Comparison of ENCODE assay signal across 1 cellular context in genomic region chr1:203592728-203593127, GRCh38.
TF ChIP-seq lines count a peak whose summit lies in the region.

No MANE protein-coding gene starts in this region.

TF ChIP-seq in HepG2, 621 proteins besides CTCF, POLR2A, EP300 and RAD21:
- TF ChIP-seq TFE3 (CRISPR knock-in tag; IDR thresholded peaks at IDR 0.05) (no peak), POLR2AphosphoS2 (IDR thresholded peaks at IDR 0.05; ENCODE audit: low read depth, low read length) (no peak), ZNF775 (CRISPR knock-in tag; IDR thresholded peaks at IDR 0.05; ENCODE audit: borderline replicate concordance) (no peak), ZNF468 (CRISPR knock-in tag; IDR thresholded peaks at IDR 0.05) (no peak), NAIF1 (CRISPR knock-in tag; IDR thresholded peaks at IDR 0.05; ENCODE audit: borderline replicate concordance) (no peak), ZNF572 (CRISPR knock-in tag; IDR thresholded peaks at IDR 0.05) (no peak), ZEB1 (IDR thresholded peaks at IDR 0.05; ENCODE audit: insufficient replicate concordance, low read depth) (no peak), MTA1 (CRISPR knock-in tag; IDR thresholded peaks at IDR 0.05; ENCODE audit: borderline replicate concordance) (no peak), DNMT3B (CRISPR knock-in tag; conservative IDR thresholded peaks at IDR 0.05) (no peak), SOX5 (CRISPR knock-in tag; IDR thresholded peaks at IDR 0.05; ENCODE audit: borderline replicate concordance) (no peak), ZNF703 (CRISPR knock-in tag; IDR thresholded peaks at IDR 0.05; ENCODE audit: borderline replicate concordance) (no peak), ZNF644 (CRISPR knock-in tag; IDR thresholded peaks at IDR 0.05; ENCODE audit: low read depth) (no peak), MTF1 (CRISPR knock-in tag; IDR thresholded peaks at IDR 0.05) (no peak), ZNF597 (CRISPR knock-in tag; IDR thresholded peaks at IDR 0.05) (no peak), ZNF672 (CRISPR knock-in tag; IDR thresholded peaks at IDR 0.05) (no peak)
